ENCODE assay signal across 17 cellular contexts in genomic region chr4:832108-832507, GRCh38. TPM values are rescaled to one million over a fixed set of nuclear protein-coding genes. Genes with fewer than 3 reads are reported as not detected.
A peak's percentile ranks its signal among the peaks of the same experiment; 100 is the strongest.
DNase-seq lines count a peak whose midpoint lies in the region; ATAC-seq and TF ChIP-seq lines count a peak whose summit lies in the region.
"Had no signal": no experiment of that assay in that cellular context is flagged by ENCODE, and none has a peak within 500 bp of the region (broad histone marks: within the 10 kb centered on the region; RNA-seq: fewer than 3 reads in every experiment).

No MANE protein-coding gene starts in this region.

- no peak for ATAC-seq in Right ventricle myocardium superior (ENCODE audit: poor library complexity)
- no peak for ATAC-seq in left cardiac atrium
- no peak for ATAC-seq in RWPE2 (ENCODE audit: low read depth)
- no peak for ATAC-seq in lower lobe of right lung
- ATAC-seq in aorta (ENCODE audit: low FRiP score) = no peak
- no peak for ATAC-seq in HG02840 (IDR thresholded peaks at IDR 0.05; ENCODE audit: low FRiP score, unreplicated experiment)
- ATAC-seq in GM19035 (IDR thresholded peaks at IDR 0.05; ENCODE audit: unreplicated experiment) = no peak
- ATAC-seq: HepG2 had no signal

- H3K4me3 ChIP-seq in RWPE2 (ENCODE audit: severe bottlenecking) (no peak overlapping the region), lower lobe of right lung (no peak overlapping the region), aorta (ENCODE audit: low read length in 2 of 2) (no peak overlapping the region)

- 91 to 95% methylated on average over 7 of the region's 7 CpGs for WGBS in aorta, 2 donors

- H3K27ac ChIP-seq in RWPE2 (ENCODE audit: poor library complexity, severe bottlenecking) = no peak overlapping the region
- H3K27ac ChIP-seq in lower lobe of right lung = no peak overlapping the region
- no peak overlapping the region for H3K27ac ChIP-seq in aorta (ENCODE audit: low read depth in 1 of 2, low read length in 2 of 2)
- H3K27ac ChIP-seq: C4-2B had no signal

- H3K4me1 ChIP-seq in RWPE2 (ENCODE audit: insufficient read depth, poor library complexity, severe bottlenecking) (no peaks in the 10 kb centered on the region), lower lobe of right lung (no peaks in the 10 kb centered on the region), aorta (ENCODE audit: control insufficient read depth in 1 of 2, insufficient read depth in 2 of 2, low read length in 2 of 2) (no peaks in the 10 kb centered on the region)
- H3K4me1 ChIP-seq: Caco-2 had no signal

- H3K36me3 ChIP-seq in RWPE2 (ENCODE audit: low read depth) (no peaks in the 10 kb centered on the region), lower lobe of right lung (no peaks in the 10 kb centered on the region), aorta (ENCODE audit: control insufficient read depth in 1 of 2, insufficient read depth in 2 of 2, low read length in 1 of 2) (no peaks in the 10 kb centered on the region)

- DNase-seq in Right ventricle myocardium superior (peak; percentile 2), left cardiac atrium (no peak), RWPE2 (ENCODE audit: low spot score) (peak; percentile 33), lower lobe of right lung (peak; percentile 21), aorta (peak; percentile 16 to 27), NCI-H1436 (lab: John Stamatoyannopoulos, UW) (no peak)
- DNase-seq: 8988T; Caco-2; CD4-positive, alpha-beta T cell; GOT3; H9 had no signal

- no peaks in the 10 kb centered on the region for H3K9me3 ChIP-seq in RWPE2 (ENCODE audit: severe bottlenecking)
- no peaks in the 10 kb centered on the region for H3K9me3 ChIP-seq in lower lobe of right lung
- H3K9me3 ChIP-seq in aorta (ENCODE audit: control insufficient read depth, low read length) = peaks cover 6% of the 10 kb centered on the region
- H3K9me3 ChIP-seq: Caco-2 had no signal

- peaks cover 13% of the 10 kb centered on the region for H3K27me3 ChIP-seq in RWPE2 (ENCODE audit: insufficient read depth, poor library complexity, severe bottlenecking)
- peaks cover 41% of the 10 kb centered on the region for H3K27me3 ChIP-seq in lower lobe of right lung (ENCODE audit: low read depth)
- H3K27me3 ChIP-seq in aorta (ENCODE audit: control insufficient read depth in 1 of 2, insufficient read depth in 2 of 2, low read length in 1 of 2) = no peaks in the 10 kb centered on the region

- intact Hi-C loops in Right ventricle myocardium superior (cut with DNase I) (no loop called here), left cardiac atrium (cut with DNase I) (no loop called here), lower lobe of right lung (cut with DNase I) (no loop called here), aorta (cut with DNase I) (no loop called here)

- TF ChIP-seq CTCF in RWPE2 (IDR thresholded peaks at IDR 0.05; ENCODE audit: poor library complexity, severe bottlenecking) (no peak), lower lobe of right lung (IDR thresholded peaks at IDR 0.05) (no peak)

RNA-seq across cellular contexts. Expression of gene CPLX1, which starts 6.2 kb away (rescaled TPM):
- 4.3 TPM for total RNA-seq in Right ventricle myocardium superior
- total RNA-seq in left cardiac atrium = 1 to 10 TPM; 5.6 to 9.4 TPM
- total RNA-seq in lower lobe of right lung = 3.9 TPM
- total RNA-seq in aorta = 10 to 100 TPM in 1 of 2 donors, 1 to 10 TPM in 1; 5.2 to 13.7 TPM
- under 1 TPM; 0.13 to 0.50 TPM for polyA plus RNA-seq in aorta
- polyA plus RNA-seq: AG04450, IgD-negative memory B cell had no signal

Comparison
In these comparisons a context has a peak if more than half of its experiments do, and no peak if none do; other contexts are left out.
1. DNase-seq: peak in Right ventricle myocardium superior (single experiment), RWPE2 (single experiment), lower lobe of right lung (single experiment) and aorta (2 of 2); none in left cardiac atrium (single experiment) and NCI-H1436 (single experiment).